20 cellular contexts compared by ENCODE assay signal in the genomic region with DNA sequence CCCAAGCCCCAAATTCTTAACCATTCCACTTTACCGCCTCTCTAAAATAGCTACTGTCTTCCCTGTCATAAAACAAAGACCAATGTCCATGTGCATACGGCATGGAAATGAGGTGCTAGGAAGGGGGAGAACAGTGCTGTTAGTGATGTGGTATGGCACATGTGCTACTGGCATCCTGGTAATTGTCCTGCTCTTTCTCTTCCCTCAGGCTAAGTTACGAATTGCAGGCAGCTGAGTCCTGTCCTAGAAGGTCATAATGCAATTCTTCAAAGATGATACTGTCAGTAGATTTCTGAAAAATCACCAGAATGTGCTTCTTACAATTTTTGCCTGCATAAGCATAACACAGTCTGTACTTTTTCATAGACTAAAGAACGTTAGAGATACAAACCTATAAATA.
"Had no signal": no experiment of that assay in that cellular context is flagged by ENCODE, and none has a peak within 500 bp of the region (broad histone marks: within the 10 kb centered on the region; RNA-seq: fewer than 3 reads in every experiment).

No MANE protein-coding gene starts in this region.

- H3K27ac ChIP-seq: colonic mucosa, heart left ventricle, left ventricle myocardium inferior, right atrium auricular region, sigmoid colon, skin epidermis, testis, tibial nerve had no signal

- H3K36me3 Mint-ChIP-seq: immature natural killer cell; naive B cell; stimulated activated naive B cell treated with anti-CD40 and anti-IgM and Interleukin-4, amounts not matched to agents 10 μg/mL and 1 μg/mL and 100 μg/mL, for 72 hours had no signal

- DNase-seq: colonic mucosa; dermis blood vessel endothelial cell; heart left ventricle; hippocampal formation; immature natural killer cell; left ventricle myocardium inferior; mesenchymal stem cell; naive B cell; posterior cingulate gyrus; sigmoid colon; stimulated activated CD4-positive, alpha-beta T cell treated with anti-CD3 and anti-CD28 coated beads, Interleukin-2, amount 100 ng/mL, for 24 hours; stimulated activated CD4-positive, alpha-beta T cell treated with anti-CD3 and anti-CD28 coated beads, Interleukin-4, amount 100 ng/mL, for 4 hours; stimulated activated naive B cell treated with anti-CD40 and anti-IgM and Interleukin-4, amounts not matched to agents 10 μg/mL and 1 μg/mL and 100 μg/mL, for 72 hours; stimulated activated naive CD8-positive, alpha-beta T cell treated with anti-CD3 and anti-CD28 coated beads, Interleukin-15, amount 100 ng/mL, for 72 hours; testis had no signal

- H3K4me3 Mint-ChIP-seq: immature natural killer cell; naive B cell; stimulated activated naive B cell treated with anti-CD40 and anti-IgM and Interleukin-4, amounts not matched to agents 10 μg/mL and 1 μg/mL and 100 μg/mL, for 72 hours; stimulated activated naive CD8-positive, alpha-beta T cell treated with anti-CD3 and anti-CD28 coated beads, Interleukin-15, amount 100 ng/mL, for 72 hours had no signal

- H3K4me1 ChIP-seq: colonic mucosa, heart left ventricle, left ventricle myocardium inferior, right atrium auricular region, sigmoid colon, testis, tibial nerve had no signal

- H3K4me3 ChIP-seq: colonic mucosa, heart left ventricle, left ventricle myocardium inferior, lung, right atrium auricular region, sigmoid colon, skin epidermis, testis, tibial nerve had no signal

- H3K9me3 Mint-ChIP-seq: stimulated activated naive B cell treated with anti-CD40 and anti-IgM and Interleukin-4, amounts not matched to agents 10 μg/mL and 1 μg/mL and 100 μg/mL, for 72 hours had no signal

- H3K27me3 Mint-ChIP-seq: stimulated activated naive B cell treated with anti-CD40 and anti-IgM and Interleukin-4, amounts not matched to agents 10 μg/mL and 1 μg/mL and 100 μg/mL, for 72 hours had no signal

- H3K27ac Mint-ChIP-seq: immature natural killer cell; naive B cell; stimulated activated naive B cell treated with anti-CD40 and anti-IgM and Interleukin-4, amounts not matched to agents 10 μg/mL and 1 μg/mL and 100 μg/mL, for 72 hours; stimulated activated naive CD8-positive, alpha-beta T cell treated with anti-CD3 and anti-CD28 coated beads, Interleukin-15, amount 100 ng/mL, for 72 hours had no signal

- ATAC-seq: esophagus mucosa; heart left ventricle; stimulated activated naive B cell treated with anti-CD40 and anti-IgM and Interleukin-4, amounts not matched to agents 10 μg/mL and 1 μg/mL and 100 μg/mL, for 72 hours; stimulated activated naive CD8-positive, alpha-beta T cell treated with anti-CD3 and anti-CD28 coated beads, Interleukin-15, amount 100 ng/mL, for 72 hours had no signal

- H3K4me1 Mint-ChIP-seq: immature natural killer cell; naive B cell; stimulated activated naive B cell treated with anti-CD40 and anti-IgM and Interleukin-4, amounts not matched to agents 10 μg/mL and 1 μg/mL and 100 μg/mL, for 72 hours; stimulated activated naive CD8-positive, alpha-beta T cell treated with anti-CD3 and anti-CD28 coated beads, Interleukin-15, amount 100 ng/mL, for 72 hours had no signal

- H3K27me3 ChIP-seq: colonic mucosa, heart left ventricle, right atrium auricular region, sigmoid colon, testis, tibial nerve had no signal

- H3K36me3 ChIP-seq: colonic mucosa, heart left ventricle, left ventricle myocardium inferior, right atrium auricular region, sigmoid colon, tibial nerve had no signal

- H3K9me3 ChIP-seq: colonic mucosa, heart left ventricle, left ventricle myocardium inferior, right atrium auricular region, sigmoid colon, testis, tibial nerve had no signal
